Comparison of ENCODE assay signal across 8 cellular contexts in genomic region chr12:13941258-13942249, GRCh38. TPM values are rescaled to one million over a fixed set of nuclear protein-coding genes. Genes with fewer than 3 reads are reported as not detected.
DNase-seq lines count a peak whose midpoint lies in the region; ATAC-seq, FAIRE-seq and TF ChIP-seq lines count a peak whose summit lies in the region.

No MANE protein-coding gene starts in this region.

- H3K4me3 ChIP-seq in H7 (ENCODE audit: insufficient read depth, low read depth, low read length) = no peak overlapping the region
- H3K4me3 ChIP-seq in NB4 (ENCODE audit: low read depth, low read length) = no peak overlapping the region
- H3K4me3 ChIP-seq in iPS-20b (ENCODE audit: low read length) = peak overlapping the region; percentile 58

- H3K9me3 ChIP-seq in iPS-20b (ENCODE audit: insufficient read depth, low read depth, low read length) = no peaks in the 10 kb centered on the region

- H3K4me1 ChIP-seq in iPS-20b (ENCODE audit: insufficient read depth, low read length) = peaks cover 26% of the 10 kb centered on the region

- H3K36me3 Mint-ChIP-seq in activated B cell treated with CpG ODN at 0.5 μM for 24 hours (ENCODE audit: low read depth) = no peaks in the 10 kb centered on the region

- peak; percentile 20 for DNase-seq in SIG-M5 treated with dmso at 0.1 percent for 504 hours (lab: John Stamatoyannopoulos, UW; ENCODE audit: unreplicated experiment)
- DNase-seq in SIG-M5 (lab: John Stamatoyannopoulos, UW) = no peak
- DNase-seq in H7 = peak; percentile 32
- DNase-seq in NB4 (ENCODE audit: low read depth) = peak; percentile 58
- DNase-seq in activated B cell treated with CpG ODN at 0.5 μM for 24 hours = no peak
- DNase-seq in urothelium cell line (ENCODE audit: low spot score) = peak; percentile 87

- no peaks in the 10 kb centered on the region for H3K27me3 ChIP-seq in H7 (ENCODE audit: control insufficient read depth, insufficient read depth, low read length)
- no peaks in the 10 kb centered on the region for H3K27me3 ChIP-seq in iPS-20b (ENCODE audit: insufficient read depth, low read length)

- no peak overlapping the region for H3K4me3 Mint-ChIP-seq in activated B cell treated with CpG ODN at 0.5 μM for 24 hours

- H3K4me1 Mint-ChIP-seq in activated B cell treated with CpG ODN at 0.5 μM for 24 hours = peaks cover 7% of the 10 kb centered on the region

- peak overlapping the region; percentile 25; the same call in 1 of the 2 replicates for H3K9ac ChIP-seq in iPS-20b (ENCODE audit: low read depth, low read length)

- no peak overlapping the region for H3K27ac Mint-ChIP-seq in activated B cell treated with CpG ODN at 0.5 μM for 24 hours

- FAIRE-seq in urothelium cell line (lab: Jason Lieb, UNC) = peak; percentile 95

- H3K36me3 ChIP-seq in H7 (replicated peaks; ENCODE audit: control insufficient read depth, insufficient read depth, low read length) (no peaks in the 10 kb centered on the region), iPS-20b (ENCODE audit: insufficient read depth, low read depth, low read length) (no peaks in the 10 kb centered on the region)

- H3K27ac ChIP-seq in iPS-20b (ENCODE audit: low read length) = no peak overlapping the region

- peaks cover 20% of the 10 kb centered on the region for H3K27me3 Mint-ChIP-seq in activated B cell treated with CpG ODN at 0.5 μM for 24 hours

- POLR2A ChIA-PET in activated B cell treated with CpG ODN at 0.5 μM for 24 hours (lab: Charles Lee) = no interaction called here

- peak; percentile 37 for TF ChIP-seq CTCF in NB4 (IDR thresholded peaks at IDR 0.05; ENCODE audit: low read depth, low read length)
- TF ChIP-seq CTCF in activated B cell treated with CpG ODN at 0.5 μM for 24 hours (IDR thresholded peaks at IDR 0.05) = no peak

- CTCF ChIA-PET in activated B cell treated with CpG ODN at 0.5 μM for 24 hours (lab: Charles Lee) = interaction anchor here (0.8 to 2.7 kb wide), 4 partner anchors 78 to 687 kb away, joined by 3 to 8 read pairs (median 5); no protein-coding TSS in a partner anchor

- intact Hi-C loops in activated B cell treated with CpG ODN at 0.5 μM for 24 hours (cut with micrococcal nuclease) = loop anchor here (1.0 to 5.0 kb wide), 4 partner anchors 77 to 664 kb away; no protein-coding TSS in a partner anchor

- no peak for TF ChIP-seq POLR2A in NB4 (IDR thresholded peaks at IDR 0.05; ENCODE audit: extremely low read depth, insufficient read length)

- ATAC-seq in activated B cell treated with CpG ODN at 0.5 μM for 24 hours (ENCODE audit: low read depth) (peak; percentile 31), HG03139 (IDR thresholded peaks at IDR 0.05; ENCODE audit: unreplicated experiment) (no peak)

- peaks cover 7% of the 10 kb centered on the region for H3K9me3 Mint-ChIP-seq in activated B cell treated with CpG ODN at 0.5 μM for 24 hours

RNA-seq across cellular contexts. Expression of gene GRIN2B, which starts 39.8 kb away (rescaled TPM):
- 0.10 and 1.00 TPM in 2 replicates for total RNA-seq in H7 (2014; rRNA removed; shearing (Covaris generic))
- total RNA-seq in activated B cell treated with CpG ODN at 0.5 μM for 24 hours = under 0.01 TPM in 1 of 2 replicates, not detected in the other

Comparison
In these comparisons a context has a peak if more than half of its experiments do, and no peak if none do; other contexts are left out.
1. DNase-seq: peak in SIG-M5 treated with dmso at 0.1 percent for 504 hours (single experiment), H7 (single experiment), NB4 (single experiment) and urothelium cell line (single experiment); none in SIG-M5 (single experiment) and activated B cell treated with CpG ODN at 0.5 μM for 24 hours (single experiment).